12 cellular contexts compared by ENCODE assay signal in the genomic region with DNA sequence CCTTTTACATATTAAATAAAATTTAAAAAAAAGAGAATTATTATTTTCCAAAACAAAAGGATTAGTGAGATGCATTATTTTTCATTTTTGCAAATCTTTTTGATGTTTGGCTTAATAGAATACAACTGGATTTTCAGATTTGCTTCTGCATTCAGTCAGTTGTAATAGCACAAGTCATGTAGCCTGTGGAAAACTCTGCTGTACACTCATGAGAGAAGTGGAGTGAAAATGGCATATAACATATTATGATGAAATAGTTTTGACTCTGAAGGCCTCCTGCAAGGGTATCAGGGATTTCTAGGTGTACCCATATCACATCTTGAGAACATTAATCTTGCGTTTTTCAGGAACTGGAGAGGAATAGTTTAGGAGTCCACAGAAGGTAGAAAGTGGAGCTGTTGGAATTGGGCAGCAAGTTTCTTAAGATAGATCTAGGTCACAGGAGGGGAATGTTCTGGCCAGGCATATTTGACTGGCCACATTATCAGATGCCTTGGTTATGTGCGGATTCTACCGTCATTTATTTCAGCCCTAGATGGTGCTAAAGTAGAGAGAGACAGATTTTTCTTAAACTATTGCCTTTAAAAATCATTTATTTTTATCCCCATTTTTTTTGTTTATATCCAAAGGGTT. TPM values are rescaled to one million over a fixed set of nuclear protein-coding genes. Genes with fewer than 3 reads are reported as not detected.
DNase-seq lines count a peak whose midpoint lies in the region; ATAC-seq, FAIRE-seq and TF ChIP-seq lines count a peak whose summit lies in the region.
"Had no signal": no experiment of that assay in that cellular context is flagged by ENCODE, and none has a peak within 500 bp of the region (broad histone marks: within the 10 kb centered on the region; RNA-seq: fewer than 3 reads in every experiment).

No MANE protein-coding gene starts in this region.

- ATAC-seq in thoracic aorta (ENCODE audit: insufficient number of reproducible peaks, low FRiP score, low read depth) = peak; percentile 61

- no peaks in the 10 kb centered on the region for H3K27me3 ChIP-seq in mammary epithelial cell (ENCODE audit: insufficient read depth, low read length)
- H3K27me3 ChIP-seq in thoracic aorta (replicated peaks; ENCODE audit: insufficient read depth) = no peaks in the 10 kb centered on the region

- no TSS peak for BruUV-seq in mammary epithelial cell (replicated peaks; lab: Mats Ljungman, UMichigan)

- H3K79me2 ChIP-seq in mammary epithelial cell (ENCODE audit: insufficient read depth, low read length) = peaks cover 90% of the 10 kb centered on the region

- intact Hi-C loops in mammary epithelial cell (cut with micrococcal nuclease) = no loop called here
- intact Hi-C loops in kidney (cut with DNase I) = no loop called here

- H4K20me1 ChIP-seq in mammary epithelial cell (ENCODE audit: insufficient read depth, low read length) = no peaks in the 10 kb centered on the region

- dilution Hi-C loops in mammary epithelial cell (cut with HindIII; ENCODE audit: low sequenced_read_pairs) = no loop called here

- H3K9me3 ChIP-seq in mammary epithelial cell (replicated peaks; ENCODE audit: insufficient read depth, low read length) = no peaks in the 10 kb centered on the region
- no peaks in the 10 kb centered on the region for H3K9me3 ChIP-seq in kidney (ENCODE audit: control insufficient read depth in 1 of 2, low read length in 2 of 2)
- no peaks in the 10 kb centered on the region for H3K9me3 ChIP-seq in thoracic aorta

- FAIRE-seq in kidney (lab: Jason Lieb, UNC) = peak; percentile 80

- 98% methylated on average over 3 of the region's 3 CpGs for WGBS in mammary epithelial cell (ENCODE audit: low coverage, missing lambda C conversion rate)

- H3K9ac ChIP-seq in mammary epithelial cell (ENCODE audit: insufficient read depth, low read length) (no peak overlapping the region), kidney (ENCODE audit: low read length in 2 of 2) (peak overlapping the region in 1 of 2 donors; percentile 41)

- H3K4me3 ChIP-seq in mammary epithelial cell (replicated peaks in 1 of 3; ENCODE audit: insufficient read depth in 1 of 3, low read depth in 2 of 3, low read length in 3 of 3) (no peak overlapping the region), kidney (ENCODE audit: low read length in 2 of 2) (no peak overlapping the region), thoracic aorta (no peak overlapping the region)

- peak overlapping the region; percentile 56 for H3K27ac ChIP-seq in mammary epithelial cell (ENCODE audit: insufficient read depth, low read depth, low read length)
- H3K27ac ChIP-seq in kidney (ENCODE audit: low read depth in 2 of 2, low read length in 2 of 2) = peak overlapping the region; percentile 15 to 67
- H3K27ac ChIP-seq in thoracic aorta = peak overlapping the region; percentile 73 to 80

- H3K4me1 Mint-ChIP-seq in activated T-cell treated with anti-CD3 and anti-CD28 coated beads, Interleukin-2, amount 50 U/mL, for 24 hours (ENCODE audit: low read depth) = peaks cover 73% of the 10 kb centered on the region

- no peak overlapping the region for H2AFZ ChIP-seq in mammary epithelial cell (ENCODE audit: low read depth, low read length)

- peaks cover 5% of the 10 kb centered on the region for H3K9me3 Mint-ChIP-seq in activated T-cell treated with anti-CD3 and anti-CD28 coated beads, Interleukin-2, amount 50 U/mL, for 24 hours

- H3K4me3 Mint-ChIP-seq in activated T-cell treated with anti-CD3 and anti-CD28 coated beads, Interleukin-2, amount 50 U/mL, for 24 hours = no peak overlapping the region

- DNase-seq in activated T-cell treated with anti-CD3 and anti-CD28 coated beads, Interleukin-2, amount 50 U/mL, for 24 hours = no peak
- no peak for DNase-seq in activated T-cell treated with anti-CD3 and anti-CD28 coated beads for 4 hours
- no peak for DNase-seq in mammary epithelial cell
- DNase-seq in kidney = no peak
- no peak for DNase-seq in thoracic aorta (ENCODE audit: low spot score)
- DNase-seq in ACHN = no peak
- DNase-seq in NCI-H2107 treated with DMSO at 0.1 percent for 48 hours (lab: John Stamatoyannopoulos, UW; ENCODE audit: unreplicated experiment) = no peak
- DNase-seq in NCI-H2081 (lab: John Stamatoyannopoulos, UW) = no peak
- DNase-seq: amniotic stem cell, glutamatergic neuron, NCI-H1417, SHP77 had no signal

- CTCF ChIA-PET in mammary epithelial cell (lab: Charles Lee; ENCODE audit: low non-redundant PET) = no interaction called here

- H3K4me2 ChIP-seq in mammary epithelial cell (ENCODE audit: insufficient read depth, low read depth, low read length) = no peak overlapping the region

- H3K27me3 Mint-ChIP-seq in activated T-cell treated with anti-CD3 and anti-CD28 coated beads, Interleukin-2, amount 50 U/mL, for 24 hours = no peaks in the 10 kb centered on the region

- peaks cover 24% of the 10 kb centered on the region for H3K36me3 Mint-ChIP-seq in activated T-cell treated with anti-CD3 and anti-CD28 coated beads, Interleukin-2, amount 50 U/mL, for 24 hours (ENCODE audit: low read depth)

- no peaks in the 10 kb centered on the region for H3K36me3 ChIP-seq in mammary epithelial cell (ENCODE audit: insufficient read depth, low read length)
- H3K36me3 ChIP-seq in kidney (ENCODE audit: control insufficient read depth in 1 of 2, insufficient read depth in 2 of 2, low read length in 2 of 2) = no peaks in the 10 kb centered on the region
- H3K36me3 ChIP-seq in thoracic aorta = no peaks in the 10 kb centered on the region

- peak overlapping the region; percentile 69 for H3K27ac Mint-ChIP-seq in activated T-cell treated with anti-CD3 and anti-CD28 coated beads, Interleukin-2, amount 50 U/mL, for 24 hours

- H3K4me1 ChIP-seq in mammary epithelial cell (ENCODE audit: insufficient read depth, low read length) (peaks cover 11% of the 10 kb centered on the region), kidney (ENCODE audit: control insufficient read depth in 1 of 2, insufficient read depth in 1 of 2, low read depth in 1 of 2, low read length in 2 of 2) (peaks cover 0 to 12% of the 10 kb centered on the region in 2 donors), thoracic aorta (ENCODE audit: control insufficient read depth in 1 of 2, low read depth in 2 of 2) (peaks cover 11 to 24% of the 10 kb centered on the region in 2 donors)

- TF ChIP-seq CTCF in mammary epithelial cell (conservative IDR thresholded peaks at IDR 0.05 in 1 of 2, IDR thresholded peaks at IDR 0.05 in 1 of 2; ENCODE audit: extremely low read depth in 1 of 2, insufficient read depth in 1 of 2, low read depth in 1 of 2, low read length in 2 of 2) (no peak), kidney (IDR thresholded peaks at IDR 0.05; ENCODE audit: borderline replicate concordance, extremely low read depth, insufficient read depth) (no peak), thoracic aorta (IDR thresholded peaks at IDR 0.05) (no peak)

- in situ Hi-C loops in mammary epithelial cell (cut with MboI; ENCODE audit: low sequenced_read_pairs in 2 of 2) (no loop called here), ACHN (cut with HindIII; ENCODE audit: low pct_ligation_motif_present, low pct_unique_long_range_greater_than_20kb, low sequenced_read_pairs) (no loop called here)

RNA-seq across cellular contexts. Expression of a gene that starts 16.4 kb away (rescaled TPM):
- 10 to 100 TPM; 38.5 to 77.5 TPM for total RNA-seq in mammary epithelial cell
- 17.7 TPM for polyA plus RNA-seq in mammary epithelial cell
- 71.7 TPM for polyA minus RNA-seq in mammary epithelial cell
- 74.3 TPM for total RNA-seq in kidney
- 6.5 TPM for polyA plus RNA-seq in kidney (ENCODE audit: insufficient read depth, low read depth, low replicate concordance)
- total RNA-seq in thoracic aorta = 10 to 100 TPM; 55.0 to 74.6 TPM
